ENCODE assay signal across 8 cellular contexts in genomic region chr7:69598081-69598486, GRCh38. TPM values are rescaled to one million over a fixed set of nuclear protein-coding genes. Genes with fewer than 3 reads are reported as not detected.
DNase-seq lines count a peak whose midpoint lies in the region; ATAC-seq and TF ChIP-seq lines count a peak whose summit lies in the region.

Gene AUTS2 (plus strand): TSS chr7:69598475. CDS start chr7:69599654, 1,179 bp downstream.

- peak within 1 kb of the TSS; percentile 34 for H3K9ac ChIP-seq in HUES48 (ENCODE audit: low read depth, low read length)

- POLR2A ChIA-PET in CD4-positive, alpha-beta T cell (lab: Charles Lee) = no interaction called here
- POLR2A ChIA-PET in Panc1 (lab: Charles Lee) = interaction anchor here (0.6 kb wide), 1 partner anchor 92 kb away, joined by 6 read pairs; no protein-coding TSS in a partner anchor

- H3K4me1 ChIP-seq in HUES48 (ENCODE audit: control insufficient read depth, insufficient read depth, low read length) (peaks cover 11% of the 10 kb centered on the region), Panc1 (ENCODE audit: control insufficient read depth, insufficient read depth, low read length) (peaks cover 5% of the 10 kb centered on the region; the same call in 1 of the 2 replicates)

- intact Hi-C loops in CD4-positive, alpha-beta T cell (cut with DNase I, micrococcal nuclease) = no loop called here
- intact Hi-C loops in Panc1 (cut with micrococcal nuclease; ENCODE audit: unreplicated experiment) (no loop called here), Right ventricle myocardium superior (cut with DNase I) (no loop called here)

- peak within 1 kb of the TSS; percentile 85 for H3K4me3 ChIP-seq in HUES48 (ENCODE audit: low read depth, low read length)
- peak within 1 kb of the TSS; percentile 63 to 75 for H3K4me3 ChIP-seq in Panc1 (ENCODE audit: low read depth in 2 of 2, low read length in 2 of 2)

- peak; percentile 67 for ATAC-seq in CD4-positive, alpha-beta T cell (ENCODE audit: poor library complexity)
- ATAC-seq in GM19467 (IDR thresholded peaks at IDR 0.05; ENCODE audit: unreplicated experiment) (peak; percentile 48), Panc1 (peak; percentile 90), Right ventricle myocardium superior (ENCODE audit: poor library complexity) (peak; percentile 89)

- no peak for TF ChIP-seq CTCF in CD4-positive, alpha-beta T cell (IDR thresholded peaks at IDR 0.05)
- TF ChIP-seq CTCF in Panc1 (IDR thresholded peaks at IDR 0.05) (no peak), type B pancreatic cell (conservative IDR thresholded peaks at IDR 0.05) (no peak)

- H3K27me3 Mint-ChIP-seq in CD4-positive, alpha-beta T cell = peaks cover 18% of the 10 kb centered on the region
- H3K27me3 Mint-ChIP-seq in type B pancreatic cell = peaks cover 16% of the 10 kb centered on the region

- in situ Hi-C loops in Panc1 (cut with HindIII; ENCODE audit: low pct_unique_long_range_greater_than_20kb, low sequenced_read_pairs) = no loop called here

- no peaks in the 10 kb centered on the region for H3K9me3 ChIP-seq in CD4-positive, alpha-beta T cell (ENCODE audit: control insufficient read depth, low read length)
- H3K9me3 ChIP-seq in HUES48 (ENCODE audit: control insufficient read depth, insufficient read depth, low read length) (no peaks in the 10 kb centered on the region), Panc1 (ENCODE audit: control insufficient read depth, insufficient read depth, low read depth, low read length) (no peaks in the 10 kb centered on the region)

- no peaks in the 10 kb centered on the region for H3K9me3 Mint-ChIP-seq in CD4-positive, alpha-beta T cell
- H3K9me3 Mint-ChIP-seq in type B pancreatic cell = no peaks in the 10 kb centered on the region

- no TSS peak for BruUV-seq in Panc1 (replicated peaks; lab: Mats Ljungman, UMichigan)

- H3K36me3 Mint-ChIP-seq in CD4-positive, alpha-beta T cell (ENCODE audit: low read depth) = no peaks in the 10 kb centered on the region
- H3K36me3 Mint-ChIP-seq in type B pancreatic cell = no peaks in the 10 kb centered on the region

- no peak within 1 kb of the TSS for H3K27ac ChIP-seq in CD4-positive, alpha-beta T cell (ENCODE audit: low read depth, low read length)
- H3K27ac ChIP-seq in HUES48 (ENCODE audit: low read depth, low read length) = peak within 1 kb of the TSS; percentile 75
- no peak within 1 kb of the TSS for H3K27ac ChIP-seq in Panc1 (ENCODE audit: low read length)
- peak within 1 kb of the TSS; percentile 4 for H3K27ac ChIP-seq in adipose tissue (ENCODE audit: low read depth, low read length)

- H3K27ac Mint-ChIP-seq in CD4-positive, alpha-beta T cell = no peak within 1 kb of the TSS
- peak within 1 kb of the TSS; percentile 92 for H3K27ac Mint-ChIP-seq in type B pancreatic cell

- 0 to 1% (median 1%) methylated on average over 14 to 51 of the region's 63 CpGs for WGBS in adipose tissue, 3 donors

- peaks cover 39% of the 10 kb centered on the region for H3K27me3 ChIP-seq in CD4-positive, alpha-beta T cell (ENCODE audit: control insufficient read depth, insufficient read depth, low read length)
- H3K27me3 ChIP-seq in HUES48 (ENCODE audit: control insufficient read depth, insufficient read depth, low read length) (peaks cover 80% of the 10 kb centered on the region), Panc1 (ENCODE audit: control insufficient read depth, insufficient read depth, low read length) (peaks cover 21% of the 10 kb centered on the region)

- peak within 1 kb of the TSS; percentile 88 for H3K4me3 Mint-ChIP-seq in CD4-positive, alpha-beta T cell
- H3K4me3 Mint-ChIP-seq in type B pancreatic cell = peak within 1 kb of the TSS; percentile 80

- H3K4me1 Mint-ChIP-seq in CD4-positive, alpha-beta T cell (ENCODE audit: low read depth) = peaks cover 10% of the 10 kb centered on the region
- H3K4me1 Mint-ChIP-seq in type B pancreatic cell (ENCODE audit: unreplicated experiment) = peaks cover 6% of the 10 kb centered on the region

- CTCF ChIA-PET in CD4-positive, alpha-beta T cell (lab: Charles Lee) = no interaction called here
- CTCF ChIA-PET in Panc1 (lab: Charles Lee) = no interaction called here

- peak in 6 of 10 experiments; percentile 14 to 38 (median 26) for DNase-seq in CD4-positive, alpha-beta T cell
- DNase-seq in Panc1 (ENCODE audit: low read depth, low spot score) (peak; percentile 13), Right ventricle myocardium superior (peak; percentile 91), occipital lobe (lab: John Stamatoyannopoulos, UW) (peak; percentile 92), type B pancreatic cell (ENCODE audit: extremely low spot score, unreplicated experiment) (peak; percentile 94)

- H3K36me3 ChIP-seq in HUES48 (ENCODE audit: control insufficient read depth, insufficient read depth, low read length) = no peaks in the 10 kb centered on the region
- H3K36me3 ChIP-seq in Panc1 (ENCODE audit: control insufficient read depth, insufficient read depth, low read length) = no peaks in the 10 kb centered on the region

RNA-seq across cellular contexts. Expression of gene AUTS2, which starts in this region (rescaled TPM):
- total RNA-seq in CD4-positive, alpha-beta T cell = 10 to 100 TPM; 43.6 to 47.6 TPM
- total RNA-seq in Panc1 (2021; ENCODE audit: unreplicated experiment) (2.5 TPM), Right ventricle myocardium superior (5.2 TPM), occipital lobe (95.3 TPM), type B pancreatic cell (ENCODE audit: low replicate concordance) (53.8 and 94.1 TPM in 2 replicates)
- 3.3 TPM for polyA plus RNA-seq in Panc1 (2012; ENCODE audit: insufficient read length)
- 1 to 10 TPM; 3.1 to 8.3 (median 7.9) TPM for polyA plus RNA-seq in adipose tissue

Comparison
In these comparisons a context has a peak if more than half of its experiments do, and no peak if none do; other contexts are left out.
1. DNase-seq: peak in every context shown above with its lines; median percentile 94 in type B pancreatic cell; 92 in occipital lobe; 91 in Right ventricle myocardium superior; 26 in CD4-positive, alpha-beta T cell; 13 in Panc1.
2. H3K27ac ChIP-seq: peak in HUES48 (single experiment) and adipose tissue (single experiment); none in CD4-positive, alpha-beta T cell (single experiment) and Panc1 (single experiment).
3. Peak in every context shown above with its lines, with median percentiles within 50 percentile points of each other: ATAC-seq.